In genomic region chr10:666237-667012, GRCh38 we compare ENCODE assay signal across 20 cellular contexts. TPM values are rescaled to one million over a fixed set of nuclear protein-coding genes. Genes with fewer than 3 reads are reported as not detected.
A peak's percentile ranks its signal among the peaks of the same experiment; 100 is the strongest.
DNase-seq lines count a peak whose midpoint lies in the region; ATAC-seq and TF ChIP-seq lines count a peak whose summit lies in the region.
"Had no signal": no experiment of that assay in that cellular context is flagged by ENCODE, and none has a peak within 500 bp of the region (broad histone marks: within the 10 kb centered on the region; RNA-seq: fewer than 3 reads in every experiment).

No MANE protein-coding gene starts in this region.

- H3K79me2 ChIP-seq in ACC112 (ENCODE audit: control insufficient read depth, insufficient read depth, low read length, unreplicated experiment): peaks cover 74% of the 10 kb centered on the region

- DNase-seq in fibroblast of villous mesenchyme (ENCODE audit: low read depth) (no peak), HUDEP-2 (lab: John Stamatoyannopoulos, UW; ENCODE audit: unreplicated experiment in 76 of 76) (no peak), SKM-1 (lab: John Stamatoyannopoulos, UW; ENCODE audit: unreplicated experiment) (no peak), NCI-H526 (lab: John Stamatoyannopoulos, UW) (no peak)
- DNase-seq: activated CD4-positive, alpha-beta T cell treated with anti-CD3 and anti-CD28 coated beads, Interleukin-2, amount 10 ng/mL, durations not matched to agents 7 days and 5 days; Calu3; foreskin fibroblast; mammary epithelial cell; NCI-H1105 treated with DMSO at 0.1 percent for 48 hours; NCI-H2081 treated with DMSO at 0.1 percent for 48 hours; NCI-H446; occipital lobe; PC-9; stimulated activated CD4-positive, alpha-beta T cell treated with anti-CD3 and anti-CD28 coated beads, Interleukin-4, amount 100 ng/mL, for 24 hours; stimulated activated naive CD4-positive, alpha-beta T cell treated with Interleukin-2 at 50 U/mL for 16 hours had no signal

- ATAC-seq in GM21526 (IDR thresholded peaks at IDR 0.05; ENCODE audit: low FRiP score, unreplicated experiment): no peak
- ATAC-seq: activated T-helper 17 cell treated with anti-CD3 and anti-CD28 coated beads, Interleukin-2, amount 50 U/mL, for 72 hours had no signal

- TF ChIP-seq CTCF in WI38 (IDR thresholded peaks at IDR 0.05; ENCODE audit: low read depth, low read length) (no peak), fibroblast of villous mesenchyme (IDR thresholded peaks at IDR 0.05; ENCODE audit: insufficient read depth, low read depth, low read length) (no peak)

- H2AFZ ChIP-seq in ACC112 (ENCODE audit: low read length, unreplicated experiment): peak overlapping the region; percentile 95
- H2AFZ ChIP-seq: PC-9 had no signal

- H3K4me3 ChIP-seq in ACC112 (ENCODE audit: low read depth, low read length): peak overlapping the region; percentile 78
- H3K4me3 ChIP-seq in WI38 (ENCODE audit: low read depth, low read length): peak overlapping the region; percentile 42
- peak overlapping the region; percentile 60 for H3K4me3 ChIP-seq in fibroblast of villous mesenchyme (ENCODE audit: low read depth, low read length)
- H3K4me3 ChIP-seq in rectal smooth muscle tissue (ENCODE audit: low read length): peak overlapping the region; percentile 54
- H3K4me3 ChIP-seq: PC-9 had no signal

- no peaks in the 10 kb centered on the region for H3K36me3 ChIP-seq in ACC112 (ENCODE audit: insufficient read depth, low read length)
- no peaks in the 10 kb centered on the region for H3K36me3 ChIP-seq in rectal smooth muscle tissue (ENCODE audit: control insufficient read depth, insufficient read depth, low read length)

- H3K27ac ChIP-seq in ACC112 (ENCODE audit: low read depth, low read length) (peak overlapping the region; percentile 65; the same call in 1 of the 2 replicates), rectal smooth muscle tissue (ENCODE audit: low read depth, low read length) (peak overlapping the region; percentile 88)
- H3K27ac ChIP-seq: PC-9 had no signal

- no peaks in the 10 kb centered on the region for H3K27me3 ChIP-seq in ACC112 (ENCODE audit: insufficient read depth, low read length)
- H3K27me3 ChIP-seq in rectal smooth muscle tissue (ENCODE audit: control insufficient read depth, insufficient read depth, low read length): no peaks in the 10 kb centered on the region

- H3K4me1 ChIP-seq in ACC112 (ENCODE audit: control insufficient read depth, insufficient read depth, low read length, unreplicated experiment): no peaks in the 10 kb centered on the region
- peaks cover 47% of the 10 kb centered on the region for H3K4me1 ChIP-seq in rectal smooth muscle tissue (ENCODE audit: control insufficient read depth, insufficient read depth, low read length)

- no peak overlapping the region for H3K9ac ChIP-seq in rectal smooth muscle tissue (ENCODE audit: low read length)

RNA-seq across cellular contexts. Expression of gene DIP2C, which starts 23.0 kb away (rescaled TPM):
- 18.7 and 19.9 TPM in 2 replicates for total RNA-seq in fibroblast of villous mesenchyme
